In the genomic region with DNA sequence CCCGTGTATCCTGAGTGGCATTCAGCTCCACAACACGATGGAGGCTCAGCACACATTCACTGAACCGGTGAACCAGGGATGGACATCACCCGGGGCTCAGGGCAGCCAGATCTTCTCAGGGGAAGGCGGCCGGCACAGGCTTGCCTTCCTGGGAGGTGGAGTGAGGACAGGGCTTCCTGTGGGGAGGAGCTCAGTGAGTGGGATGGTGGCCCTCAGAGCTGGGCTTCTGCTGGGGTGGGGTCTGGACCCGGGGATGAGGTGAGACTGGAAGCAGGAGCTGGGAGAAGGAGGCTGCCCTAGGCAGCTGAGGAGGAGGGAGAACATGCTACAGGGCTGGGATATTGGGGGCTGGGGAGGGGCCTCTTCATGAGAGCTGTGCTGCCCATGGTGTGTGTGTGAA, we compare ENCODE assay signal across 16 cellular contexts. TPM values are rescaled to one million over a fixed set of nuclear protein-coding genes. Genes with fewer than 3 reads are reported as not detected.
A peak's percentile ranks its signal among the peaks of the same experiment; 100 is the strongest.
DNase-seq lines count a peak whose midpoint lies in the region; ATAC-seq and TF ChIP-seq lines count a peak whose summit lies in the region.
"Had no signal": no experiment of that assay in that cellular context is flagged by ENCODE, and none has a peak within 500 bp of the region (broad histone marks: within the 10 kb centered on the region; RNA-seq: fewer than 3 reads in every experiment).

No MANE protein-coding gene starts in this region.

- no peaks in the 10 kb centered on the region for H3K9me3 Mint-ChIP-seq in endodermal cell
- no peaks in the 10 kb centered on the region for H3K9me3 Mint-ChIP-seq in nephron progenitor cell
- H3K9me3 Mint-ChIP-seq in activated T-cell treated with anti-CD3 and anti-CD28 coated beads, Interleukin-2, amount 50 U/mL, for 24 hours, result no peaks in the 10 kb centered on the region
- H3K9me3 Mint-ChIP-seq: CD8-positive, alpha-beta T cell had no signal

- ATAC-seq in left cardiac atrium, result no peak
- ATAC-seq: CD8-positive, alpha-beta T cell; GM12878; K562 had no signal

- H3K27ac ChIP-seq in endodermal cell (ENCODE audit: low read depth, low read length), result no peak overlapping the region
- H3K27ac ChIP-seq in colonic mucosa, result no peak overlapping the region
- H3K27ac ChIP-seq: A549, BLaER1, Peyer's patch had no signal

- H3K36me3 Mint-ChIP-seq in endodermal cell (ENCODE audit: low read depth) (no peaks in the 10 kb centered on the region), nephron progenitor cell (ENCODE audit: low read depth) (no peaks in the 10 kb centered on the region)
- H3K36me3 Mint-ChIP-seq in activated T-cell treated with anti-CD3 and anti-CD28 coated beads, Interleukin-2, amount 50 U/mL, for 24 hours (ENCODE audit: low read depth), result no peaks in the 10 kb centered on the region
- H3K36me3 Mint-ChIP-seq: CD8-positive, alpha-beta T cell had no signal

- H3K9me3 ChIP-seq in endodermal cell (ENCODE audit: control insufficient read depth, low read length) (no peaks in the 10 kb centered on the region), colonic mucosa (no peaks in the 10 kb centered on the region)
- H3K9me3 ChIP-seq: A549, BLaER1, Peyer's patch had no signal

- H3K4me1 ChIP-seq in endodermal cell (ENCODE audit: control insufficient read depth, insufficient read depth, low read length), result peaks cover 5% of the 10 kb centered on the region
- H3K4me1 ChIP-seq in colonic mucosa, result no peaks in the 10 kb centered on the region
- H3K4me1 ChIP-seq: A549, BLaER1 had no signal

- H3K4me3 Mint-ChIP-seq in endodermal cell (no peak overlapping the region), nephron progenitor cell (peak overlapping the region; percentile 78)
- H3K4me3 Mint-ChIP-seq in activated T-cell treated with anti-CD3 and anti-CD28 coated beads, Interleukin-2, amount 50 U/mL, for 24 hours, result no peak overlapping the region
- H3K4me3 Mint-ChIP-seq: CD8-positive, alpha-beta T cell had no signal

- TF ChIP-seq CTCF in endodermal cell (conservative IDR thresholded peaks at IDR 0.05), result no peak
- no peak for TF ChIP-seq CTCF in nephron progenitor cell (IDR thresholded peaks at IDR 0.05)
- no peak for TF ChIP-seq CTCF in colonic mucosa (IDR thresholded peaks at IDR 0.05)

- peaks cover 46% of the 10 kb centered on the region for H3K27me3 Mint-ChIP-seq in endodermal cell (ENCODE audit: insufficient read depth)
- H3K27me3 Mint-ChIP-seq in nephron progenitor cell (ENCODE audit: low read depth, poor library complexity), result peaks cover 77% of the 10 kb centered on the region
- H3K27me3 Mint-ChIP-seq in activated T-cell treated with anti-CD3 and anti-CD28 coated beads, Interleukin-2, amount 50 U/mL, for 24 hours, result peaks cover 56% of the 10 kb centered on the region

- H3K27ac Mint-ChIP-seq in endodermal cell (no peak overlapping the region), nephron progenitor cell (no peak overlapping the region)
- H3K27ac Mint-ChIP-seq in activated T-cell treated with anti-CD3 and anti-CD28 coated beads, Interleukin-2, amount 50 U/mL, for 24 hours, result no peak overlapping the region
- H3K27ac Mint-ChIP-seq: CD8-positive, alpha-beta T cell had no signal

- DNase-seq in cardiac septum (ENCODE audit: low spot score) (peak; percentile 74), left cardiac atrium (no peak), endodermal cell (peak; percentile 35), nephron progenitor cell (no peak), colonic mucosa (no peak), NCI-H510A (lab: John Stamatoyannopoulos, UW) (no peak)
- no peak for DNase-seq in activated T-cell treated with anti-CD3 and anti-CD28 coated beads, Interleukin-2, amount 50 U/mL, for 24 hours
- DNase-seq: CD8-positive, alpha-beta T cell; EL; NCI-H146; NK-92 treated with Interleukin-12 subunit alpha and Interleukin-12 subunit beta, amount 100 ng/mL, for 24 hours had no signal

- no peaks in the 10 kb centered on the region for H3K36me3 ChIP-seq in endodermal cell (ENCODE audit: control insufficient read depth, insufficient read depth, low read length)
- H3K36me3 ChIP-seq in colonic mucosa, result no peaks in the 10 kb centered on the region
- H3K36me3 ChIP-seq: BLaER1, Peyer's patch had no signal

- WGBS in endodermal cell (ENCODE audit: insufficient coverage in 1 of 2, insufficient read length in 1 of 2), 2 experiments, result 77 to 86% methylated on average over 2 to 7 of the region's 7 CpGs

- intact Hi-C loops in cardiac septum (cut with DNase I) (no loop called here), left cardiac atrium (cut with DNase I) (no loop called here), colonic mucosa (cut with DNase I) (no loop called here)

- no peak overlapping the region for H3K4me3 ChIP-seq in endodermal cell (ENCODE audit: low read length)
- no peak overlapping the region for H3K4me3 ChIP-seq in colonic mucosa
- H3K4me3 ChIP-seq: A549, BLaER1, GM12878, K562 had no signal

- H3K4me1 Mint-ChIP-seq in endodermal cell (peaks cover 2% of the 10 kb centered on the region), nephron progenitor cell (peaks cover 21% of the 10 kb centered on the region)
- H3K4me1 Mint-ChIP-seq in activated T-cell treated with anti-CD3 and anti-CD28 coated beads, Interleukin-2, amount 50 U/mL, for 24 hours (ENCODE audit: low read depth), result peaks cover 9% of the 10 kb centered on the region

- H3K27me3 ChIP-seq in endodermal cell (ENCODE audit: control insufficient read depth, insufficient read depth, low read length, poor library complexity, severe bottlenecking) (peaks cover 41% of the 10 kb centered on the region), colonic mucosa (peaks cover 29% of the 10 kb centered on the region)
- H3K27me3 ChIP-seq: Peyer's patch had no signal

- no peak overlapping the region for H3K9ac ChIP-seq in endodermal cell (ENCODE audit: extremely low read depth, low read length, poor library complexity, severe bottlenecking)
- no peak overlapping the region for H3K9ac ChIP-seq in colonic mucosa (ENCODE audit: low read depth in 2 of 2, low read length in 2 of 2)
- H3K9ac ChIP-seq: BLaER1 had no signal

RNA-seq across cellular contexts. Expression of a gene that starts 58.5 kb away (rescaled TPM):
- total RNA-seq in cardiac septum, result not detected
- total RNA-seq in left cardiac atrium, result not detected
- total RNA-seq in endodermal cell, result not detected
- polyA plus RNA-seq in endodermal cell (2013, experiment 1 of 2), result not detected
- not detected for polyA plus RNA-seq in endodermal cell (2013, experiment 2 of 2)
- not detected for total RNA-seq in colonic mucosa
- total RNA-seq: CD8-positive, alpha-beta T cell; GM12878; K562; Peyer's patch had no signal
- polyA plus RNA-seq: A549, GM12878, K562 had no signal

Comparison
In these comparisons a context has a peak if more than half of its experiments do, and no peak if none do; other contexts are left out.
1. DNase-seq: peak in cardiac septum (single experiment) and endodermal cell (single experiment); none in left cardiac atrium (single experiment), nephron progenitor cell (single experiment), colonic mucosa (single experiment), NCI-H510A (single experiment) and activated T-cell treated with anti-CD3 and anti-CD28 coated beads, Interleukin-2, amount 50 U/mL, for 24 hours (single experiment).